ENCODE assay signal across 14 cellular contexts in the genomic region with DNA sequence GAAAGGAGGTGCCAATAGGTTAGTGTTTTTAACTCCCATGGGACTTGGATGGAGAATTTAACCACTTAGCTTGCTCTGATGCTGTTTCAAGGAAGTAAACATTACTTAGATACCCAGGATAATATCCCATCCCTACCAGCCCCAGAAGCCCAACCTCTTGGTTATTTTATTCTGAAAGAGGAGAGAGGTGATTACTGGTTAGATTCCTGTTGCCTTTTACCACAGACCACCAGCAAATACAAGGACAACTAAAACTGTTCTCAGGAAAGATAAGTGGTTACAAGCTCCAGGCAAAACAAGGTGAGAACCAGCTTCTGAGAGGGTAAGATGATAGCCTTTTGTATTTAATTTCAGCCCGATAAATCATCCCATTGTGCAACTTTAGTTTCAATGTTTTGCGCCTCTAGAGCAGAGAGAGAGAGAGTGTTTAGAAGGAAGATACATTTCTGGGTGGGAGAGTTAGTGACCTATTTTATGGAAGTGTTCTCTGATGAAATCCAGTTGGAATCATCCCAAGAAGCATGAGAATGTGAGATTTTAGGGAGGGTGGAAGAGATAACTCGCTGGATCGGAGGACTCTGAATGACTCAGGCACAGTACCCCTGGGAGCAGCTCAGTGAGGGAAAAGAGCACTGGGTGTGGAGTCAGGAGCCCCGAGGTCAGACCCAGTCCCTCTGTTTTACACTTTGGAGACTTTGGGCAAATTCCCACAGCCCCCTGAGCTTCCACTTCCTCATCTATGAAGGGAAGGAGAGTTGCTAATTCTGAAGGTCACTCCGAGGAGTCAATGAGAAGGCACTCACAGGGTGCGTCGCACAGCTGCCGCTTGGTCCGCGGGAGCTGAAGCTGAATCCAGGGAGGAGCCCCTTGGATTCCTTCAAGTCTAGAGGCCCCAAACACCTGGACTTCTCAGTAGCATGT. TPM values are rescaled to one million over a fixed set of nuclear protein-coding genes. Genes with fewer than 3 reads are reported as not detected.
A peak's percentile ranks its signal among the peaks of the same experiment; 100 is the strongest.
DNase-seq lines count a peak whose midpoint lies in the region; ATAC-seq and TF ChIP-seq lines count a peak whose summit lies in the region.
"Had no signal": no experiment of that assay in that cellular context is flagged by ENCODE, and none has a peak within 500 bp of the region (broad histone marks: within the 10 kb centered on the region; RNA-seq: fewer than 3 reads in every experiment).

No MANE protein-coding gene starts in this region.

- H3K9me3 Mint-ChIP-seq in HFFc6 = peaks cover 20% of the 10 kb centered on the region
- H3K9me3 Mint-ChIP-seq: activated CD4-positive, alpha-beta T cell treated with anti-CD3 and anti-CD28 coated beads, Interleukin-2, amount 10 ng/mL, durations not matched to agents 24 days and 14 days; natural killer cell had no signal

- ATAC-seq in HG03432 (IDR thresholded peaks at IDR 0.05; ENCODE audit: unreplicated experiment) = no peak
- ATAC-seq: natural killer cell had no signal

- no peaks in the 10 kb centered on the region for H3K36me3 Mint-ChIP-seq in HFFc6 (ENCODE audit: low read depth)
- H3K36me3 Mint-ChIP-seq: natural killer cell had no signal

- peak overlapping the region; percentile 6; the same call in 1 of the 2 replicates for H3K4me3 Mint-ChIP-seq in HFFc6
- H3K4me3 Mint-ChIP-seq: activated CD4-positive, alpha-beta T cell treated with anti-CD3 and anti-CD28 coated beads, Interleukin-2, amount 10 ng/mL, durations not matched to agents 24 days and 14 days; natural killer cell had no signal

- TF ChIP-seq CTCF in HFFc6 (IDR thresholded peaks at IDR 0.05) = no peak
- no peak for TF ChIP-seq CTCF in cardiac fibroblast (IDR thresholded peaks at IDR 0.05; ENCODE audit: low read depth, low read length)
- no peak for TF ChIP-seq CTCF in tibial artery (IDR thresholded peaks at IDR 0.05)

- intact Hi-C loops in tibial artery (cut with DNase I; ENCODE audit: low total_unique reads) = no loop called here

- H3K27ac Mint-ChIP-seq in HFFc6 = no peak overlapping the region; the same call in 1 of the 2 replicates
- H3K27ac Mint-ChIP-seq: activated CD4-positive, alpha-beta T cell treated with anti-CD3 and anti-CD28 coated beads, Interleukin-2, amount 10 ng/mL, durations not matched to agents 24 days and 14 days; natural killer cell had no signal

- H3K4me1 Mint-ChIP-seq in HFFc6 (ENCODE audit: low read depth) = peaks cover 23% of the 10 kb centered on the region
- H3K4me1 Mint-ChIP-seq: activated CD4-positive, alpha-beta T cell treated with anti-CD3 and anti-CD28 coated beads, Interleukin-2, amount 10 ng/mL, durations not matched to agents 24 days and 14 days; natural killer cell had no signal

- no peaks in the 10 kb centered on the region for H3K36me3 ChIP-seq in tibial artery

- H3K27ac ChIP-seq in tibial artery = no peak overlapping the region

- H3K27me3 Mint-ChIP-seq in HFFc6 (ENCODE audit: insufficient read depth) = peaks cover 4% of the 10 kb centered on the region; the same call in 1 of the 2 replicates
- H3K27me3 Mint-ChIP-seq: activated CD4-positive, alpha-beta T cell treated with anti-CD3 and anti-CD28 coated beads, Interleukin-2, amount 10 ng/mL, durations not matched to agents 24 days and 14 days had no signal

- H3K4me3 ChIP-seq in cardiac fibroblast (replicated peaks in 1 of 2; ENCODE audit: low read depth in 2 of 2, low read length in 2 of 2) = no peak overlapping the region
- no peak overlapping the region for H3K4me3 ChIP-seq in tibial artery

- DNase-seq in HFFc6 (peak; percentile 66), cardiac fibroblast (ENCODE audit: low read depth in 2 of 2) (peak; percentile 65 to 95), kidney tubule cell (ENCODE audit: low spot score) (peak; percentile 71), tibial artery (peak; percentile 72 to 84), NCI-H524 treated with DMSO at 0.1 percent for 48 hours (lab: John Stamatoyannopoulos, UW) (no peak), COLO668 (lab: John Stamatoyannopoulos, UW; ENCODE audit: unreplicated experiment) (no peak), NOMO-1 treated with dmso at 0.1 percent for 144 hours (lab: John Stamatoyannopoulos, UW; ENCODE audit: unreplicated experiment) (no peak)
- DNase-seq: activated CD4-positive, alpha-beta T cell treated with anti-CD3 and anti-CD28 coated beads, Interleukin-2, amount 10 ng/mL, durations not matched to agents 24 days and 14 days; DMS79 treated with DMSO at 0.1 percent for 48 hours; hippocampal formation; natural killer cell; NCI-H1694 treated with DMSO at 0.1 percent for 48 hours had no signal

- peaks cover 0 to 19% (median 10%) of the 10 kb centered on the region in 4 donors for H3K4me1 ChIP-seq in tibial artery

- no peaks in the 10 kb centered on the region for H3K9me3 ChIP-seq in tibial artery

- H3K27me3 ChIP-seq in tibial artery = no peaks in the 10 kb centered on the region

RNA-seq across cellular contexts. Expression of a gene that starts 12.1 kb away (rescaled TPM):
- total RNA-seq in HFFc6 (2021; fragmentation: NEBNext Ultra II Directional; extraction: Animal tissue kit (Norgen Biotek cat#: 25700)) = not detected
- total RNA-seq: activated CD4-positive, alpha-beta T cell treated with anti-CD3 and anti-CD28 coated beads, Interleukin-2, amount 10 ng/mL, durations not matched to agents 24 days and 14 days; natural killer cell; OCI-LY7 had no signal

RNA-seq across cellular contexts. Expression of a gene that starts 15.9 kb away (rescaled TPM):
- not detected for total RNA-seq in HFFc6 (2021; fragmentation: NEBNext Ultra II Directional; extraction: Animal tissue kit (Norgen Biotek cat#: 25700))
- total RNA-seq: activated CD4-positive, alpha-beta T cell treated with anti-CD3 and anti-CD28 coated beads, Interleukin-2, amount 10 ng/mL, durations not matched to agents 24 days and 14 days; natural killer cell; OCI-LY7 had no signal

RNA-seq across cellular contexts. Expression of a gene that starts 46.4 kb away (rescaled TPM):
- total RNA-seq in HFFc6 (2021; fragmentation: NEBNext Ultra II Directional; extraction: Animal tissue kit (Norgen Biotek cat#: 25700)) = not detected
- total RNA-seq: activated CD4-positive, alpha-beta T cell treated with anti-CD3 and anti-CD28 coated beads, Interleukin-2, amount 10 ng/mL, durations not matched to agents 24 days and 14 days; natural killer cell; OCI-LY7 had no signal

Comparison
In these comparisons a context has a peak if more than half of its experiments do, and no peak if none do; other contexts are left out.
1. DNase-seq: peak in HFFc6 (single experiment), cardiac fibroblast (2 of 2), kidney tubule cell (single experiment) and tibial artery (2 of 2); none in NCI-H524 treated with DMSO at 0.1 percent for 48 hours (single experiment), COLO668 (single experiment) and NOMO-1 treated with dmso at 0.1 percent for 144 hours (single experiment).